8 cellular contexts compared by ENCODE assay signal in genomic region chr13:20943519-20944012, GRCh38. TPM values are rescaled to one million over a fixed set of nuclear protein-coding genes. Genes with fewer than 3 reads are reported as not detected.
A peak's percentile ranks its signal among the peaks of the same experiment; 100 is the strongest.
DNase-seq lines count a peak whose midpoint lies in the region; ATAC-seq and TF ChIP-seq lines count a peak whose summit lies in the region.

No MANE protein-coding gene starts in this region.

- no peaks in the 10 kb centered on the region for H3K36me3 ChIP-seq in left lung

- DNase-seq in EL (peak; percentile 95), NCI-H524 treated with DMSO at 0.1 percent for 48 hours (lab: John Stamatoyannopoulos, UW) (peak; percentile 21), coronary artery (ENCODE audit: low spot score) (peak; percentile 90), left lung (peak; percentile 89)
- DNase-seq in activated CD4-positive, alpha-beta T cell treated with anti-CD3 and anti-CD28 coated beads for 4 hours = peak; percentile 53 to 56
- DNase-seq in stimulated activated CD4-positive, alpha-beta T cell treated with anti-CD3 and anti-CD28 coated beads, Interleukin-1b, Interleukin-23, amount 100 ng/mL, for 48 hours = peak; percentile 60

- intact Hi-C loops in left lung (cut with DNase I) = loop anchor here in 1 of 2 donors (10.0 kb wide), 1 partner anchor 191 kb away; no protein-coding TSS in a partner anchor

- ATAC-seq in HG02763 (IDR thresholded peaks at IDR 0.05; ENCODE audit: unreplicated experiment) = peak; percentile 65
- ATAC-seq in left lung = peak; percentile 97
- ATAC-seq in GM21423 (IDR thresholded peaks at IDR 0.05; ENCODE audit: unreplicated experiment) = no peak

- H3K4me3 ChIP-seq in coronary artery = peak overlapping the region; percentile 37
- no peak overlapping the region for H3K4me3 ChIP-seq in left lung

- H3K9me3 ChIP-seq in left lung = no peaks in the 10 kb centered on the region

- TF ChIP-seq CTCF in coronary artery (IDR thresholded peaks at IDR 0.05) (peak; percentile 84), left lung (IDR thresholded peaks at IDR 0.05) (peak; percentile 89 to 90)

- H3K4me1 ChIP-seq in left lung = peaks cover 0 to 21% of the 10 kb centered on the region in 2 donors

- H3K27ac ChIP-seq in coronary artery = peak overlapping the region in 1 of 2 donors; percentile 35
- peak overlapping the region; percentile 68 for H3K27ac ChIP-seq in left lung

- peaks cover 0 to 17% of the 10 kb centered on the region in 2 donors for H3K27me3 ChIP-seq in left lung

RNA-seq across cellular contexts. Expression of gene XPO4, which starts 41.0 kb away (rescaled TPM):
- 10 to 100 TPM; 18.3 to 24.8 TPM for total RNA-seq in left lung

Comparison
In these comparisons a context has a peak if more than half of its experiments do, and no peak if none do; other contexts are left out.
1. DNase-seq: peak in every context shown above with its lines; median percentile 95 in EL; 90 in coronary artery; 89 in left lung; 60 in stimulated activated CD4-positive, alpha-beta T cell treated with anti-CD3 and anti-CD28 coated beads, Interleukin-1b, Interleukin-23, amount 100 ng/mL, for 48 hours; 54 in activated CD4-positive, alpha-beta T cell treated with anti-CD3 and anti-CD28 coated beads for 4 hours; 21 in NCI-H524 treated with DMSO at 0.1 percent for 48 hours.